ENCODE assay signal across 1 cellular context in the genomic region with DNA sequence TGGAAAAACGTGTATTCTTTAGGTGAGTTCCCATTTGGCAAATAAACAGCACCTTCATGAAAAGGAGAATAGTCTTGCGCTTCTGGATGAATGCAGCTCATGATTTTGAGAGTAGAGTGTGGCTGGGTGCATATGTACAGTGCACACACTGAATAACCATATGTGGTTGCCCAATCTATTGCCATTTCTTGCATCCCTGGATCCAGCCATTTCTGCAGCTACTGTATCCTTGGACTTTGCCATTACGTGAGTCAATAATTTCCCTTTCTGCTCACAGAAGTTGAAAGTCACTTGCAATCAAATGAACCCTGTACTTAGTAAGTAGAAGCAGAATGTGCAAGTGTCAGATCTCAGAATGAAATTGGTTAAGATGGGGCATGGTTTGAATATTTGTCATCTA.
A peak's percentile ranks its signal among the peaks of the same experiment; 100 is the strongest.
TF ChIP-seq lines count a peak whose summit lies in the region.

No MANE protein-coding gene starts in this region.

TF ChIP-seq in HepG2, 621 proteins besides CTCF, POLR2A, EP300 and RAD21 (continued from another document and continues in another):
- TF ChIP-seq, protein P1, sequence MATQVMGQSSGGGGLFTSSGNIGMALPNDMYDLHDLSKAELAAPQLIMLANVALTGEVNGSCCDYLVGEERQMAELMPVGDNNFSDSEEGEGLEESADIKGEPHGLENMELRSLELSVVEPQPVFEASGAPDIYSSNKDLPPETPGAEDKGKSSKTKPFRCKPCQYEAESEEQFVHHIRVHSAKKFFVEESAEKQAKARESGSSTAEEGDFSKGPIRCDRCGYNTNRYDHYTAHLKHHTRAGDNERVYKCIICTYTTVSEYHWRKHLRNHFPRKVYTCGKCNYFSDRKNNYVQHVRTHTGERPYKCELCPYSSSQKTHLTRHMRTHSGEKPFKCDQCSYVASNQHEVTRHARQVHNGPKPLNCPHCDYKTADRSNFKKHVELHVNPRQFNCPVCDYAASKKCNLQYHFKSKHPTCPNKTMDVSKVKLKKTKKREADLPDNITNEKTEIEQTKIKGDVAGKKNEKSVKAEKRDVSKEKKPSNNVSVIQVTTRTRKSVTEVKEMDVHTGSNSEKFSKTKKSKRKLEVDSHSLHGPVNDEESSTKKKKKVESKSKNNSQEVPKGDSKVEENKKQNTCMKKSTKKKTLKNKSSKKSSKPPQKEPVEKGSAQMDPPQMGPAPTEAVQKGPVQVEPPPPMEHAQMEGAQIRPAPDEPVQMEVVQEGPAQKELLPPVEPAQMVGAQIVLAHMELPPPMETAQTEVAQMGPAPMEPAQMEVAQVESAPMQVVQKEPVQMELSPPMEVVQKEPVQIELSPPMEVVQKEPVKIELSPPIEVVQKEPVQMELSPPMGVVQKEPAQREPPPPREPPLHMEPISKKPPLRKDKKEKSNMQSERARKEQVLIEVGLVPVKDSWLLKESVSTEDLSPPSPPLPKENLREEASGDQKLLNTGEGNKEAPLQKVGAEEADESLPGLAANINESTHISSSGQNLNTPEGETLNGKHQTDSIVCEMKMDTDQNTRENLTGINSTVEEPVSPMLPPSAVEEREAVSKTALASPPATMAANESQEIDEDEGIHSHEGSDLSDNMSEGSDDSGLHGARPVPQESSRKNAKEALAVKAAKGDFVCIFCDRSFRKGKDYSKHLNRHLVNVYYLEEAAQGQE (IDR thresholded peaks at IDR 0.05; ENCODE audit: borderline replicate concordance in 1 of 2, low read depth in 1 of 2, low read length in 2 of 2) = no peak
- TF ChIP-seq HCFC1 (IDR thresholded peaks at IDR 0.05; ENCODE audit: low read depth, low read length) = no peak
- TF ChIP-seq MXD4 (CRISPR knock-in tag; IDR thresholded peaks at IDR 0.05) = no peak
- TF ChIP-seq KLF6 (CRISPR knock-in tag; IDR thresholded peaks at IDR 0.05) = no peak
- TF ChIP-seq ELF3 (CRISPR knock-in tag; IDR thresholded peaks at IDR 0.05) = peak; percentile 26; the same call in 1 of the 2 replicates
- TF ChIP-seq, protein P2, sequence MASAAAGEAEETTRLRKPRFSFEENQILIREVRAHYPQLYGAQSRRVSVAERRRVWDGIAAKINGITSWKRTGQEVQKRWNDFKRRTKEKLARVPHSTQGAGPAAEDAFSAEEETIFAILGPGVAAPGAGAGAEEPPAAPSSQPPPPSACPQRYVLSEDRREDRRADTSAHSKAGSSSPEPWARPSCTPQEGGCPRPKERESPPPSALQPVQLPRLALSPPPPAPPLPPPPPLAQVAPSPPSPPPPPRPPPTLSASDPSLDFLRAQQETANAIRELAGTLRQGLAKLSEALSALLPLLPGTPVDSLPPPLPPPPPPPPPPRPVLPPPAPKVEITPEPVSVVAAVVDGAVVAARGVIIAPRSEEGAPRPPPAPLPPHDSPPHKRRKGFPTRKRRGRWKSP (CRISPR knock-in tag; IDR thresholded peaks at IDR 0.05) = no peak
- no peak for TF ChIP-seq NR3C1 (CRISPR knock-in tag; IDR thresholded peaks at IDR 0.05)
- TF ChIP-seq BCL6 (CRISPR knock-in tag; IDR thresholded peaks at IDR 0.05) = peak; percentile 38; the same call in 1 of the 2 replicates
- TF ChIP-seq IKZF1 (IDR thresholded peaks at IDR 0.05) = no peak
- TF ChIP-seq DPF2 (CRISPR knock-in tag; IDR thresholded peaks at IDR 0.05; ENCODE audit: borderline replicate concordance, low read depth) = no peak
- TF ChIP-seq, protein P3, sequence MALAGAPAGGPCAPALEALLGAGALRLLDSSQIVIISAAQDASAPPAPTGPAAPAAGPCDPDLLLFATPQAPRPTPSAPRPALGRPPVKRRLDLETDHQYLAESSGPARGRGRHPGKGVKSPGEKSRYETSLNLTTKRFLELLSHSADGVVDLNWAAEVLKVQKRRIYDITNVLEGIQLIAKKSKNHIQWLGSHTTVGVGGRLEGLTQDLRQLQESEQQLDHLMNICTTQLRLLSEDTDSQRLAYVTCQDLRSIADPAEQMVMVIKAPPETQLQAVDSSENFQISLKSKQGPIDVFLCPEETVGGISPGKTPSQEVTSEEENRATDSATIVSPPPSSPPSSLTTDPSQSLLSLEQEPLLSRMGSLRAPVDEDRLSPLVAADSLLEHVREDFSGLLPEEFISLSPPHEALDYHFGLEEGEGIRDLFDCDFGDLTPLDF (CRISPR knock-in tag; IDR thresholded peaks at IDR 0.05) = no peak
- no peak for TF ChIP-seq ZNF768 (CRISPR knock-in tag; IDR thresholded peaks at IDR 0.05)
- no peak; the same call in 1 of the 2 replicates for TF ChIP-seq NFIC (IDR thresholded peaks at IDR 0.05; ENCODE audit: low read length)
- TF ChIP-seq, protein P4, sequence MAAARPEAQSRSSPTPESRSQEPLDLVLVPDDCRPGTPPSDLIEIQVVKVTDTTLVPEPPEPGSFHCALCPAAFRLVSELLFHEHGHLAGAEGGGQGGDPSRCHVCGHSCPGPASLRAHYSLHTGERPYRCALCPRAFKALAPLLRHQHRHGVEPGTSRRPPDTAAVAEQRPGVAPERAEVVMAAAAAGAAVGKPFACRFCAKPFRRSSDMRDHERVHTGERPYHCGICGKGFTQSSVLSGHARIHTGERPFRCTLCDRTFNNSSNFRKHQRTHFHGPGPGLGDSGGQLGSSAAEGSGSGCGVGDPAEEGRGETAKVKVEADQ (CRISPR knock-in tag; IDR thresholded peaks at IDR 0.05; ENCODE audit: borderline replicate concordance) = no peak
- TF ChIP-seq, protein P5, sequence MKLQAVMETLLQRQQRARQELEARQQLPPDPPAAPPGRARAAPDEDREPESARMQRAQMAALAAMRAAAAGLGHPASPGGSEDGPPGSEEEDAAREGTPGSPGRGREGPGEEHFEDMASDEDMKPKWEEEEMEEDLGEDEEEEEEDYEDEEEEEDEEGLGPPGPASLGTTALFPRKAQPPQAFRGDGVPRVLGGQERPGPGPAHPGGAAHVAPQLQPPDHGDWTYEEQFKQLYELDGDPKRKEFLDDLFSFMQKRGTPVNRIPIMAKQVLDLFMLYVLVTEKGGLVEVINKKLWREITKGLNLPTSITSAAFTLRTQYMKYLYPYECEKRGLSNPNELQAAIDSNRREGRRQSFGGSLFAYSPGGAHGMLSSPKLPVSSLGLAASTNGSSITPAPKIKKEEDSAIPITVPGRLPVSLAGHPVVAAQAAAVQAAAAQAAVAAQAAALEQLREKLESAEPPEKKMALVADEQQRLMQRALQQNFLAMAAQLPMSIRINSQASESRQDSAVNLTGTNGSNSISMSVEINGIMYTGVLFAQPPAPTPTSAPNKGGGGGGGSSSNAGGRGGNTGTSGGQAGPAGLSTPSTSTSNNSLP (IDR thresholded peaks at IDR 0.05; ENCODE audit: low read depth, low read length) = peak; percentile 86
- TF ChIP-seq, protein P6, sequence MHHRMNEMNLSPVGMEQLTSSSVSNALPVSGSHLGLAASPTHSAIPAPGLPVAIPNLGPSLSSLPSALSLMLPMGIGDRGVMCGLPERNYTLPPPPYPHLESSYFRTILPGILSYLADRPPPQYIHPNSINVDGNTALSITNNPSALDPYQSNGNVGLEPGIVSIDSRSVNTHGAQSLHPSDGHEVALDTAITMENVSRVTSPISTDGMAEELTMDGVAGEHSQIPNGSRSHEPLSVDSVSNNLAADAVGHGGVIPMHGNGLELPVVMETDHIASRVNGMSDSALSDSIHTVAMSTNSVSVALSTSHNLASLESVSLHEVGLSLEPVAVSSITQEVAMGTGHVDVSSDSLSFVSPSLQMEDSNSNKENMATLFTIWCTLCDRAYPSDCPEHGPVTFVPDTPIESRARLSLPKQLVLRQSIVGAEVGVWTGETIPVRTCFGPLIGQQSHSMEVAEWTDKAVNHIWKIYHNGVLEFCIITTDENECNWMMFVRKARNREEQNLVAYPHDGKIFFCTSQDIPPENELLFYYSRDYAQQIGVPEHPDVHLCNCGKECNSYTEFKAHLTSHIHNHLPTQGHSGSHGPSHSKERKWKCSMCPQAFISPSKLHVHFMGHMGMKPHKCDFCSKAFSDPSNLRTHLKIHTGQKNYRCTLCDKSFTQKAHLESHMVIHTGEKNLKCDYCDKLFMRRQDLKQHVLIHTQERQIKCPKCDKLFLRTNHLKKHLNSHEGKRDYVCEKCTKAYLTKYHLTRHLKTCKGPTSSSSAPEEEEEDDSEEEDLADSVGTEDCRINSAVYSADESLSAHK (CRISPR knock-in tag; IDR thresholded peaks at IDR 0.05; ENCODE audit: borderline replicate concordance) = no peak
- no peak for TF ChIP-seq GTF3A (CRISPR knock-in tag; conservative IDR thresholded peaks at IDR 0.05)
- no peak for TF ChIP-seq ZSCAN20 (CRISPR knock-in tag; IDR thresholded peaks at IDR 0.05; ENCODE audit: borderline replicate concordance)
- no peak for TF ChIP-seq RARG (CRISPR knock-in tag; IDR thresholded peaks at IDR 0.05; ENCODE audit: low read depth)
- TF ChIP-seq HOXD1 (CRISPR knock-in tag; IDR thresholded peaks at IDR 0.05) = no peak
- no peak for TF ChIP-seq ZNF550 (CRISPR knock-in tag; IDR thresholded peaks at IDR 0.05; ENCODE audit: borderline replicate concordance)
- no peak for TF ChIP-seq ZNF367 (CRISPR knock-in tag; IDR thresholded peaks at IDR 0.05; ENCODE audit: borderline replicate concordance)
- no peak for TF ChIP-seq PAF1 (CRISPR knock-in tag; IDR thresholded peaks at IDR 0.05)
- TF ChIP-seq SP4 (CRISPR knock-in tag; IDR thresholded peaks at IDR 0.05) = no peak
- TF ChIP-seq NCOR1 (IDR thresholded peaks at IDR 0.05; ENCODE audit: borderline replicate concordance, low read length) = peak; percentile 74; the same call in 1 of the 2 replicates
- no peak for TF ChIP-seq MLLT10 (CRISPR knock-in tag; IDR thresholded peaks at IDR 0.05)
- TF ChIP-seq ZNF484 (CRISPR knock-in tag; IDR thresholded peaks at IDR 0.05; ENCODE audit: borderline replicate concordance, low read depth) = no peak
- no peak for TF ChIP-seq RAD51 (IDR thresholded peaks at IDR 0.05; ENCODE audit: borderline replicate concordance)
- no peak for TF ChIP-seq STAG1 (CRISPR knock-in tag; IDR thresholded peaks at IDR 0.05)
- TF ChIP-seq ZNF207 (IDR thresholded peaks at IDR 0.05; ENCODE audit: borderline replicate concordance) = no peak
- TF ChIP-seq FOXM1 (CRISPR knock-in tag; IDR thresholded peaks at IDR 0.05) = no peak
- TF ChIP-seq KMT2A (CRISPR knock-in tag; IDR thresholded peaks at IDR 0.05) = no peak
- no peak for TF ChIP-seq ZNF460 (CRISPR knock-in tag; IDR thresholded peaks at IDR 0.05; ENCODE audit: borderline replicate concordance)
- TF ChIP-seq NR2F1 (CRISPR knock-in tag; IDR thresholded peaks at IDR 0.05) = no peak
- TF ChIP-seq, protein P7, sequence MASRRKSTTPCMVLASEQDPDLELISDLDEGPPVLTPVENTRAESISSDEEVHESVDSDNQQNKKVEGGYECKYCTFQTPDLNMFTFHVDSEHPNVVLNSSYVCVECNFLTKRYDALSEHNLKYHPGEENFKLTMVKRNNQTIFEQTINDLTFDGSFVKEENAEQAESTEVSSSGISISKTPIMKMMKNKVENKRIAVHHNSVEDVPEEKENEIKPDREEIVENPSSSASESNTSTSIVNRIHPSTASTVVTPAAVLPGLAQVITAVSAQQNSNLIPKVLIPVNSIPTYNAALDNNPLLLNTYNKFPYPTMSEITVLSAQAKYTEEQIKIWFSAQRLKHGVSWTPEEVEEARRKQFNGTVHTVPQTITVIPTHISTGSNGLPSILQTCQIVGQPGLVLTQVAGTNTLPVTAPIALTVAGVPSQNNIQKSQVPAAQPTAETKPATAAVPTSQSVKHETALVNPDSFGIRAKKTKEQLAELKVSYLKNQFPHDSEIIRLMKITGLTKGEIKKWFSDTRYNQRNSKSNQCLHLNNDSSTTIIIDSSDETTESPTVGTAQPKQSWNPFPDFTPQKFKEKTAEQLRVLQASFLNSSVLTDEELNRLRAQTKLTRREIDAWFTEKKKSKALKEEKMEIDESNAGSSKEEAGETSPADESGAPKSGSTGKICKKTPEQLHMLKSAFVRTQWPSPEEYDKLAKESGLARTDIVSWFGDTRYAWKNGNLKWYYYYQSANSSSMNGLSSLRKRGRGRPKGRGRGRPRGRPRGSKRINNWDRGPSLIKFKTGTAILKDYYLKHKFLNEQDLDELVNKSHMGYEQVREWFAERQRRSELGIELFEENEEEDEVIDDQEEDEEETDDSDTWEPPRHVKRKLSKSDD (CRISPR knock-in tag; IDR thresholded peaks at IDR 0.05; ENCODE audit: low read depth) = no peak
- no peak for TF ChIP-seq HNRNPUL1 (IDR thresholded peaks at IDR 0.05; ENCODE audit: low read depth, low read length)
- TF ChIP-seq, protein P8, sequence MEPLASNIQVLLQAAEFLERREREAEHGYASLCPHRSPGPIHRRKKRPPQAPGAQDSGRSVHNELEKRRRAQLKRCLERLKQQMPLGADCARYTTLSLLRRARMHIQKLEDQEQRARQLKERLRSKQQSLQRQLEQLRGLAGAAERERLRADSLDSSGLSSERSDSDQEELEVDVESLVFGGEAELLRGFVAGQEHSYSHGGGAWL (CRISPR knock-in tag; IDR thresholded peaks at IDR 0.05) = no peak
- TF ChIP-seq, protein P9, sequence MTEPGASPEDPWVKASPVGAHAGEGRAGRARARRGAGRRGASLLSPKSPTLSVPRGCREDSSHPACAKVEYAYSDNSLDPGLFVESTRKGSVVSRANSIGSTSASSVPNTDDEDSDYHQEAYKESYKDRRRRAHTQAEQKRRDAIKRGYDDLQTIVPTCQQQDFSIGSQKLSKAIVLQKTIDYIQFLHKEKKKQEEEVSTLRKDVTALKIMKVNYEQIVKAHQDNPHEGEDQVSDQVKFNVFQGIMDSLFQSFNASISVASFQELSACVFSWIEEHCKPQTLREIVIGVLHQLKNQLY (CRISPR knock-in tag; IDR thresholded peaks at IDR 0.05) = no peak
- peak; percentile 92 for TF ChIP-seq HNF4A (CRISPR knock-in tag; IDR thresholded peaks at IDR 0.05)
- TF ChIP-seq SIN3A (IDR thresholded peaks at IDR 0.05; ENCODE audit: borderline replicate concordance, low read depth, low read length) = no peak
- TF ChIP-seq KLF13 (CRISPR knock-in tag; IDR thresholded peaks at IDR 0.05) = no peak
- TF ChIP-seq ZBTB38 (CRISPR knock-in tag; IDR thresholded peaks at IDR 0.05) = no peak
- TF ChIP-seq ZNF468 (CRISPR knock-in tag; IDR thresholded peaks at IDR 0.05) = no peak
- TF ChIP-seq SNAPC2 (CRISPR knock-in tag; IDR thresholded peaks at IDR 0.05) = no peak
